ENCODE assay signal across 1 cellular context in the genomic region with DNA sequence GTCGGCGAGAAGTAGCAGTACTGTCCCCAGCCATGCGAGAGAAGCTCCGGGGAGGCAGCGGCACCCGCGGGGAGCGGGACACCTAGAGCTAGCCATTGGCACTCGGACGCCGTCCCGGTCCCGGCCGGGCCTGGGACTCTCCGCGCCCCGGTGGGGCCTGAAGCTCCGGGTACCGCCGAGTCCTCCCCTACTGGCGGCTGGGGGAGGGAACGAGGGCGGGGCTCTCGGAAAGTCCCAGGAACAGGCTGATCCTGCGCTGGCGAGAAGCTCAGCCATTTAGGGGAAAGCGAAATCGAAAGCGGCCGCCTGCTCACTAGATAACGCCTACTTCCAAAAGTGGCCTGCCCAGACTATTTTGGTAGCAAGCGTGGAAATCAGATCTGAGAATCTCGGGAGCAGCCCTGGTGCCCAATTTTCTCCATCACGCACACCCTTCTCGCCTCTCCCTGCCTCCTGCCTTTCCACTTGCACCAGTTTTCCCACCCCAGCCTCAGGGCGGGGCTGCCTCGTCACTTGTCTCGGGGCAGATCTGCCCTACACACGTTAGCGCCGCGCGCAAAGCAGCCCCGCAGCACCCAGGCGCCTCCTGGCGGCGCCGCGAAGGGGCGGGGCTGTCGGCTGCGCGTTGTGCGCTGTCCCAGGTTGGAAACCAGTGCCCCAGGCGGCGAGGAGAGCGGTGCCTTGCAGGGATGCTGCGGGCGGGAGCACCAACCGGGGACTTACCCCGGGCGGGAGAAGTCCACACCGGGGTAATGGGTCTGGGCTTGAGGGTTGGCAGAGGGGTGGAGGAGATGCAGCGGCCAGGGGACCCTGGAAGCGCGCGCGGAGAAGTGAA.
TF ChIP-seq lines count a peak whose summit lies in the region.

PSMB9 (plus strand) TSS at position 652 of the 835 bp plus-strand sequence; CDS start at position 690, 38 bp downstream.
TAP1 (minus strand) TSS at position 164 of the 835 bp plus-strand sequence; CDS start at position 96, 68 bp downstream.

TF ChIP-seq in HepG2, 621 proteins besides CTCF, POLR2A, EP300 and RAD21 (continued from another document and continues in another):
- TF ChIP-seq, protein P1, sequence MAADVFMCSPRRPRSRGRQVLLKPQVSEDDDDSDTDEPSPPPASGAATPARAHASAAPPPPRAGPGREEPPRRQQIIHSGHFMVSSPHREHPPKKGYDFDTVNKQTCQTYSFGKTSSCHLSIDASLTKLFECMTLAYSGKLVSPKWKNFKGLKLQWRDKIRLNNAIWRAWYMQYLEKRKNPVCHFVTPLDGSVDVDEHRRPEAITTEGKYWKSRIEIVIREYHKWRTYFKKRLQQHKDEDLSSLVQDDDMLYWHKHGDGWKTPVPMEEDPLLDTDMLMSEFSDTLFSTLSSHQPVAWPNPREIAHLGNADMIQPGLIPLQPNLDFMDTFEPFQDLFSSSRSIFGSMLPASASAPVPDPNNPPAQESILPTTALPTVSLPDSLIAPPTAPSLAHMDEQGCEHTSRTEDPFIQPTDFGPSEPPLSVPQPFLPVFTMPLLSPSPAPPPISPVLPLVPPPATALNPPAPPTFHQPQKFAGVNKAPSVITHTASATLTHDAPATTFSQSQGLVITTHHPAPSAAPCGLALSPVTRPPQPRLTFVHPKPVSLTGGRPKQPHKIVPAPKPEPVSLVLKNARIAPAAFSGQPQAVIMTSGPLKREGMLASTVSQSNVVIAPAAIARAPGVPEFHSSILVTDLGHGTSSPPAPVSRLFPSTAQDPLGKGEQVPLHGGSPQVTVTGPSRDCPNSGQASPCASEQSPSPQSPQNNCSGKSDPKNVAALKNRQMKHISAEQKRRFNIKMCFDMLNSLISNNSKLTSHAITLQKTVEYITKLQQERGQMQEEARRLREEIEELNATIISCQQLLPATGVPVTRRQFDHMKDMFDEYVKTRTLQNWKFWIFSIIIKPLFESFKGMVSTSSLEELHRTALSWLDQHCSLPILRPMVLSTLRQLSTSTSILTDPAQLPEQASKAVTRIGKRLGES (CRISPR knock-in tag; IDR thresholded peaks at IDR 0.05; ENCODE audit: borderline replicate concordance) = no peak
- TF ChIP-seq ZNF552 (CRISPR knock-in tag; IDR thresholded peaks at IDR 0.05; ENCODE audit: borderline replicate concordance) = no peak; the same call in 1 of the 2 replicates
- peak; percentile 60; the same call in 1 of the 2 replicates for TF ChIP-seq THRA (CRISPR knock-in tag; IDR thresholded peaks at IDR 0.05; ENCODE audit: borderline replicate concordance)
- no peak for TF ChIP-seq FOXK1 (CRISPR knock-in tag; IDR thresholded peaks at IDR 0.05; ENCODE audit: borderline replicate concordance, low read depth)
- TF ChIP-seq CC2D1A (CRISPR knock-in tag; IDR thresholded peaks at IDR 0.05) = peak; percentile 87; the same call in 1 of the 2 replicates
- peak; percentile 63; the same call in 1 of the 2 replicates for TF ChIP-seq ZFP82 (CRISPR knock-in tag; IDR thresholded peaks at IDR 0.05; ENCODE audit: borderline replicate concordance)
- TF ChIP-seq SMARCE1 (IDR thresholded peaks at IDR 0.05; ENCODE audit: borderline replicate concordance) = no peak
- TF ChIP-seq KDM2A (CRISPR knock-in tag; IDR thresholded peaks at IDR 0.05; ENCODE audit: borderline replicate concordance, low read depth) = peak; percentile 97
- TF ChIP-seq HOXA5 (CRISPR knock-in tag; IDR thresholded peaks at IDR 0.05) = peak; percentile 65
- TF ChIP-seq ZNF564 (CRISPR knock-in tag; IDR thresholded peaks at IDR 0.05) = 0 out of 2 replicates have a peak, but pooled peaks have one; percentile 59
- peak; percentile 91; the same call in 1 of the 3 replicates for TF ChIP-seq MXI1 (IDR thresholded peaks at IDR 0.05; ENCODE audit: borderline replicate concordance, low read depth, low read length)
- TF ChIP-seq ARHGAP35 (CRISPR knock-in tag; IDR thresholded peaks at IDR 0.05; ENCODE audit: borderline replicate concordance) = no peak
- TF ChIP-seq ZSCAN31 (CRISPR knock-in tag; IDR thresholded peaks at IDR 0.05; ENCODE audit: low read depth) = peak; percentile 83
- no peak; the same call in 1 of the 2 replicates for TF ChIP-seq SAFB2 (CRISPR knock-in tag; IDR thresholded peaks at IDR 0.05; ENCODE audit: borderline replicate concordance, low read depth)
- no peak for TF ChIP-seq ZBTB8A (CRISPR knock-in tag; IDR thresholded peaks at IDR 0.05; ENCODE audit: borderline replicate concordance, low read depth)
- TF ChIP-seq ZNF496 (CRISPR knock-in tag; IDR thresholded peaks at IDR 0.05; ENCODE audit: insufficient replicate concordance) = no peak
- peak; percentile 29; the same call in 1 of the 2 replicates for TF ChIP-seq ATF6 (CRISPR knock-in tag; conservative IDR thresholded peaks at IDR 0.05)
- peak; percentile 53; the same call in 1 of the 2 replicates for TF ChIP-seq KLF15 (CRISPR knock-in tag; IDR thresholded peaks at IDR 0.05; ENCODE audit: borderline replicate concordance)
- peak; percentile 88 for TF ChIP-seq KMT2B (CRISPR knock-in tag; IDR thresholded peaks at IDR 0.05)
- peak; percentile 68 for TF ChIP-seq SALL1 (CRISPR knock-in tag; IDR thresholded peaks at IDR 0.05)
- TF ChIP-seq FOXA3 (CRISPR knock-in tag; IDR thresholded peaks at IDR 0.05) = peak; percentile 38; the same call in 1 of the 2 replicates
- no peak for TF ChIP-seq REXO4 (CRISPR knock-in tag; IDR thresholded peaks at IDR 0.05; ENCODE audit: borderline replicate concordance)
- TF ChIP-seq, protein P2, sequence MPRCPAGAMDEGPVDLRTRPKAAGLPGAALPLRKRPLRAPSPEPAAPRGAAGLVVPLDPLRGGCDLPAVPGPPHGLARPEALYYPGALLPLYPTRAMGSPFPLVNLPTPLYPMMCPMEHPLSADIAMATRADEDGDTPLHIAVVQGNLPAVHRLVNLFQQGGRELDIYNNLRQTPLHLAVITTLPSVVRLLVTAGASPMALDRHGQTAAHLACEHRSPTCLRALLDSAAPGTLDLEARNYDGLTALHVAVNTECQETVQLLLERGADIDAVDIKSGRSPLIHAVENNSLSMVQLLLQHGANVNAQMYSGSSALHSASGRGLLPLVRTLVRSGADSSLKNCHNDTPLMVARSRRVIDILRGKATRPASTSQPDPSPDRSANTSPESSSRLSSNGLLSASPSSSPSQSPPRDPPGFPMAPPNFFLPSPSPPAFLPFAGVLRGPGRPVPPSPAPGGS (CRISPR knock-in tag; IDR thresholded peaks at IDR 0.05) = peak; percentile 77
- TF ChIP-seq, protein P3, sequence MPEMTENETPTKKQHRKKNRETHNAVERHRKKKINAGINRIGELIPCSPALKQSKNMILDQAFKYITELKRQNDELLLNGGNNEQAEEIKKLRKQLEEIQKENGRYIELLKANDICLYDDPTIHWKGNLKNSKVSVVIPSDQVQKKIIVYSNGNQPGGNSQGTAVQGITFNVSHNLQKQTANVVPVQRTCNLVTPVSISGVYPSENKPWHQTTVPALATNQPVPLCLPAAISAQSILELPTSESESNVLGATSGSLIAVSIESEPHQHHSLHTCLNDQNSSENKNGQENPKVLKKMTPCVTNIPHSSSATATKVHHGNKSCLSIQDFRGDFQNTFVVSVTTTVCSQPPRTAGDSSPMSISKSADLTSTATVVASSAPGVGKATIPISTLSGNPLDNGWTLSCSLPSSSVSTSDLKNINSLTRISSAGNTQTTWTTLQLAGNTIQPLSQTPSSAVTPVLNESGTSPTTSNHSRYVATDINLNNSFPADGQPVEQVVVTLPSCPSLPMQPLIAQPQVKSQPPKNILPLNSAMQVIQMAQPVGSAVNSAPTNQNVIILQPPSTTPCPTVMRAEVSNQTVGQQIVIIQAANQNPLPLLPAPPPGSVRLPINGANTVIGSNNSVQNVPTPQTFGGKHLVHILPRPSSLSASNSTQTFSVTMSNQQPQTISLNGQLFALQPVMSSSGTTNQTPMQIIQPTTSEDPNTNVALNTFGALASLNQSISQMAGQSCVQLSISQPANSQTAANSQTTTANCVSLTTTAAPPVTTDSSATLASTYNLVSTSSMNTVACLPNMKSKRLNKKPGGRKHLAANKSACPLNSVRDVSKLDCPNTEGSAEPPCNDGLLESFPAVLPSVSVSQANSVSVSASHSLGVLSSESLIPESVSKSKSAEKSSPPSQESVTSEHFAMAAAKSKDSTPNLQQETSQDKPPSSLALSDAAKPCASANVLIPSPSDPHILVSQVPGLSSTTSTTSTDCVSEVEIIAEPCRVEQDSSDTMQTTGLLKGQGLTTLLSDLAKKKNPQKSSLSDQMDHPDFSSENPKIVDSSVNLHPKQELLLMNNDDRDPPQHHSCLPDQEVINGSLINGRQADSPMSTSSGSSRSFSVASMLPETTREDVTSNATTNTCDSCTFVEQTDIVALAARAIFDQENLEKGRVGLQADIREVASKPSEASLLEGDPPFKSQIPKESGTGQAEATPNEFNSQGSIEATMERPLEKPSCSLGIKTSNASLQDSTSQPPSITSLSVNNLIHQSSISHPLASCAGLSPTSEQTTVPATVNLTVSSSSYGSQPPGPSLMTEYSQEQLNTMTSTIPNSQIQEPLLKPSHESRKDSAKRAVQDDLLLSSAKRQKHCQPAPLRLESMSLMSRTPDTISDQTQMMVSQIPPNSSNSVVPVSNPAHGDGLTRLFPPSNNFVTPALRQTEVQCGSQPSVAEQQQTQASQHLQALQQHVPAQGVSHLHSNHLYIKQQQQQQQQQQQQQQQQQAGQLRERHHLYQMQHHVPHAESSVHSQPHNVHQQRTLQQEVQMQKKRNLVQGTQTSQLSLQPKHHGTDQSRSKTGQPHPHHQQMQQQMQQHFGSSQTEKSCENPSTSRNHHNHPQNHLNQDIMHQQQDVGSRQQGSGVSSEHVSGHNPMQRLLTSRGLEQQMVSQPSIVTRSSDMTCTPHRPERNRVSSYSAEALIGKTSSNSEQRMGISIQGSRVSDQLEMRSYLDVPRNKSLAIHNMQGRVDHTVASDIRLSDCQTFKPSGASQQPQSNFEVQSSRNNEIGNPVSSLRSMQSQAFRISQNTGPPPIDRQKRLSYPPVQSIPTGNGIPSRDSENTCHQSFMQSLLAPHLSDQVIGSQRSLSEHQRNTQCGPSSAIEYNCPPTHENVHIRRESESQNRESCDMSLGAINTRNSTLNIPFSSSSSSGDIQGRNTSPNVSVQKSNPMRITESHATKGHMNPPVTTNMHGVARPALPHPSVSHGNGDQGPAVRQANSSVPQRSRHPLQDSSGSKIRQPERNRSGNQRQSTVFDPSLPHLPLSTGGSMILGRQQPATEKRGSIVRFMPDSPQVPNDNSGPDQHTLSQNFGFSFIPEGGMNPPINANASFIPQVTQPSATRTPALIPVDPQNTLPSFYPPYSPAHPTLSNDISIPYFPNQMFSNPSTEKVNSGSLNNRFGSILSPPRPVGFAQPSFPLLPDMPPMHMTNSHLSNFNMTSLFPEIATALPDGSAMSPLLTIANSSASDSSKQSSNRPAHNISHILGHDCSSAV (CRISPR knock-in tag; IDR thresholded peaks at IDR 0.05; ENCODE audit: borderline replicate concordance) = no peak
- no peak for TF ChIP-seq FOXK2 (IDR thresholded peaks at IDR 0.05)
- peak; percentile 9; the same call in 1 of the 2 replicates for TF ChIP-seq ZBTB7B (CRISPR knock-in tag; IDR thresholded peaks at IDR 0.05)
- no peak for TF ChIP-seq NCOR1 (IDR thresholded peaks at IDR 0.05; ENCODE audit: borderline replicate concordance, low read length)
- TF ChIP-seq KMT2A (CRISPR knock-in tag; IDR thresholded peaks at IDR 0.05) = peak; percentile 68
- TF ChIP-seq MLX (CRISPR knock-in tag; IDR thresholded peaks at IDR 0.05) = no peak; the same call in 1 of the 2 replicates
- TF ChIP-seq ZNF180 (CRISPR knock-in tag; IDR thresholded peaks at IDR 0.05; ENCODE audit: borderline replicate concordance, low read depth) = no peak
- TF ChIP-seq, protein P4, sequence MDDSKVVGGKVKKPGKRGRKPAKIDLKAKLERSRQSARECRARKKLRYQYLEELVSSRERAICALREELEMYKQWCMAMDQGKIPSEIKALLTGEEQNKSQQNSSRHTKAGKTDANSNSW (CRISPR knock-in tag; IDR thresholded peaks at IDR 0.05; ENCODE audit: borderline replicate concordance) = peak; percentile 37; the same call in 1 of the 2 replicates
- no peak; the same call in 1 of the 2 replicates for TF ChIP-seq ZMYM2 (CRISPR knock-in tag; IDR thresholded peaks at IDR 0.05)
- peak; percentile 92 for TF ChIP-seq PHF8 (CRISPR knock-in tag; IDR thresholded peaks at IDR 0.05)
- no peak for TF ChIP-seq REL (CRISPR knock-in tag; conservative IDR thresholded peaks at IDR 0.05)
- TF ChIP-seq ZNF777 (CRISPR knock-in tag; IDR thresholded peaks at IDR 0.05) = peak; percentile 44
- no peak; the same call in none of the 2 replicates for TF ChIP-seq RARA (CRISPR knock-in tag; IDR thresholded peaks at IDR 0.05)
- TF ChIP-seq ZNF879 (CRISPR knock-in tag; IDR thresholded peaks at IDR 0.05) = no peak
